11 cellular contexts compared by ENCODE assay signal in the genomic region with DNA sequence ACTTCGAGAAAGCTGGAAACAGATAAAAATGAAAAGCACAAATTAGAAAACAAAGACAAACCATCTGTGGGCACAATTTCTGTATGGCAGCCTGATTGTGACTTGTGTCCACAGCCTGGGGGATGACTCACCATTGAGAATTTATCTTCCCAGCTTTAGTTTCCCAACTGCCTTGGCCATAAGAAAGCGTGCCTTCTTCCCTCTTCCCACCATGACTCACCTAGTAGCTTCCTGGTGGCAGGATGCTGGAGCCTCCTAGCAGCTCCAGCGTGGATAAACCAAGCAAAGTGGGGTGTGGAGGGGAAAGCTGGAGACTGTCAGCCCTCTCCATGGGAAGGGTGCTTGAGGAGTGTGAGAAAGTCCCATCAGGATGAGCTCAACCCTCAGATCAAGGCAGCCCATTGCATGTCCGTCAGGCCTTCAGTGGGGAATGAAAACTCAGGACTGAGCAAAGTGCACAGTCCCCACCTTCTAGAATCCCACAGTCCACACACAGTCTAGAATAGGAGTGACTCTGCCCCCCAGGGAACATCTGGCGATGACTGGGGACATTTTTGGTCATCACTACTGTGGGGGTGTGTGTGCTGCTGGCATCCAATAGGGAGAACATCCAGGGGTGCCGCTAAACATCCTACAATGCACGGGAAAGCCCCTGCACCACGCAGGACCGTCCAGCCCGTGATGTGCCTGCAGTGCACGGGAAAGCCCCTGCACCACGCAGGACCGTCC. TPM values are rescaled to one million over a fixed set of nuclear protein-coding genes. Genes with fewer than 3 reads are reported as not detected.
A peak's percentile ranks its signal among the peaks of the same experiment; 100 is the strongest.
DNase-seq lines count a peak whose midpoint lies in the region; ATAC-seq lines count a peak whose summit lies in the region.
"Had no signal": no experiment of that assay in that cellular context is flagged by ENCODE, and none has a peak within 500 bp of the region (broad histone marks: within the 10 kb centered on the region; RNA-seq: fewer than 3 reads in every experiment).

No MANE protein-coding gene starts in this region.

- no peaks in the 10 kb centered on the region for H3K27me3 ChIP-seq in HAP-1 (ENCODE audit: low read depth)

- H3K4me1 ChIP-seq in HAP-1 = no peaks in the 10 kb centered on the region

- no peaks in the 10 kb centered on the region for H3K9me3 ChIP-seq in HAP-1

- ATAC-seq in HG03280 (IDR thresholded peaks at IDR 0.05; ENCODE audit: unreplicated experiment) (no peak), HG03521 (IDR thresholded peaks at IDR 0.05; ENCODE audit: unreplicated experiment) (no peak)

- no peak overlapping the region for H3K4me3 ChIP-seq in HAP-1

- H3K36me3 ChIP-seq in HAP-1 (replicated peaks) = no peaks in the 10 kb centered on the region

- DNase-seq in Caki2 (ENCODE audit: low read depth) = peak; percentile 67
- peak; percentile 28 for DNase-seq in NCI-H69 (lab: John Stamatoyannopoulos, UW)
- peak; percentile 80 for DNase-seq in dedifferentiated amniotic fluid mesenchymal stem cell (ENCODE audit: extremely low spot score)
- peak; percentile 14 for DNase-seq in occipital lobe (lab: John Stamatoyannopoulos, UW)
- no peak for DNase-seq in NCI-H1105 (lab: John Stamatoyannopoulos, UW)
- no peak for DNase-seq in HAP-1 (ENCODE audit: low spot score in 2 of 2)
- DNase-seq: effector CD4-positive, alpha-beta T cell; Kasumi-1 had no signal

- in situ Hi-C loops in Caki2 (cut with HindIII; ENCODE audit: low pct_unique_long_range_greater_than_20kb, low sequenced_read_pairs) (no loop called here), HAP-1 (cut with MboI; ENCODE audit: low sequenced_read_pairs) (no loop called here)

RNA-seq across cellular contexts. Expression of gene SERPINA2, which starts 21.0 kb away (rescaled TPM):
- total RNA-seq in Caki2 (2014; rRNA removed; shearing (Covaris generic); ENCODE audit: low replicate concordance) = not detected in 2 replicates
- not detected for total RNA-seq in occipital lobe
- total RNA-seq: mesothelial cell of epicardium had no signal

RNA-seq across cellular contexts. Expression of gene SERPINA6, which starts 22.4 kb away (rescaled TPM):
- total RNA-seq in Caki2 (2014; rRNA removed; shearing (Covaris generic); ENCODE audit: low replicate concordance) = 3.8 and 8.7 TPM in 2 replicates
- not detected for total RNA-seq in occipital lobe
- total RNA-seq: mesothelial cell of epicardium had no signal

RNA-seq across cellular contexts. Expression of gene SERPINA1, which starts 42.9 kb away (rescaled TPM):
- 0.24 and 1.1 TPM in 2 replicates for total RNA-seq in Caki2 (2014; rRNA removed; shearing (Covaris generic); ENCODE audit: low replicate concordance)
- total RNA-seq in occipital lobe = 1.4 TPM

RNA-seq across cellular contexts. Expression of gene SERPINA10, which starts 52.4 kb away (rescaled TPM):
- total RNA-seq in Caki2 (2014; rRNA removed; shearing (Covaris generic); ENCODE audit: low replicate concordance) = not detected in 2 replicates
- not detected for total RNA-seq in occipital lobe
- total RNA-seq: mesothelial cell of epicardium had no signal

Comparison
In these comparisons a context has a peak if more than half of its experiments do, and no peak if none do; other contexts are left out.
1. DNase-seq: peak in Caki2 (single experiment), NCI-H69 (single experiment), dedifferentiated amniotic fluid mesenchymal stem cell (single experiment) and occipital lobe (single experiment); none in NCI-H1105 (single experiment) and HAP-1 (0 of 2).